In genomic region chr12:117367006-117367638, GRCh38 we compare ENCODE assay signal across 8 cellular contexts. TPM values are rescaled to one million over a fixed set of nuclear protein-coding genes. Genes with fewer than 3 reads are reported as not detected.
A peak's percentile ranks its signal among the peaks of the same experiment; 100 is the strongest.
DNase-seq lines count a peak whose midpoint lies in the region; ATAC-seq and TF ChIP-seq lines count a peak whose summit lies in the region.

No MANE protein-coding gene starts in this region.

- H3K9me3 Mint-ChIP-seq in activated naive CD4-positive, alpha-beta T cell treated with anti-CD3 and anti-CD28 coated beads for 36 hours, result peaks cover 8% of the 10 kb centered on the region
- peaks cover 14% of the 10 kb centered on the region for H3K9me3 Mint-ChIP-seq in glutamatergic neuron (ENCODE audit: unreplicated experiment)

- H2AFZ ChIP-seq in trophoblast cell (ENCODE audit: insufficient read depth, low read length, poor library complexity), result no peak overlapping the region

- H4K12ac ChIP-seq in trophoblast cell (ENCODE audit: low read depth, low read length), result no peak overlapping the region

- no peak overlapping the region for H3K9ac ChIP-seq in NT2/D1 (ENCODE audit: insufficient read length, low read depth)
- no peak overlapping the region for H3K9ac ChIP-seq in trophoblast cell (ENCODE audit: low read length)

- TF ChIP-seq CTCF in glutamatergic neuron (IDR thresholded peaks at IDR 0.05; ENCODE audit: partially characterized antibody, unreplicated experiment), result peak; percentile 96

- H3K79me1 ChIP-seq in trophoblast cell (ENCODE audit: low read length), result no peaks in the 10 kb centered on the region

- H3K27me3 Mint-ChIP-seq in activated naive CD4-positive, alpha-beta T cell treated with anti-CD3 and anti-CD28 coated beads for 36 hours (ENCODE audit: low read depth), result peaks cover 39% of the 10 kb centered on the region
- H3K27me3 Mint-ChIP-seq in glutamatergic neuron (ENCODE audit: unreplicated experiment), result peaks cover 18% of the 10 kb centered on the region

- H3K27me3 ChIP-seq in NT2/D1 (ENCODE audit: insufficient read depth, insufficient read length) (peaks cover 42% of the 10 kb centered on the region), trophoblast cell (ENCODE audit: insufficient read depth, low read length) (peaks cover 18% of the 10 kb centered on the region)

- TF ChIP-seq RAD21 in Ishikawa (IDR thresholded peaks at IDR 0.05; ENCODE audit: low read depth), result peak; percentile 89

- CTCF ChIA-PET in activated naive CD4-positive, alpha-beta T cell treated with anti-CD3 and anti-CD28 coated beads for 36 hours (lab: Charles Lee), result interaction anchor here (0.6 to 4.2 kb wide), 11 partner anchors 13 to 482 kb away, joined by 3 to 44 read pairs (median 3); no protein-coding TSS in a partner anchor

- no peak overlapping the region for H4K91ac ChIP-seq in trophoblast cell (ENCODE audit: low read depth, low read length)

- no peak overlapping the region for H3K14ac ChIP-seq in trophoblast cell (ENCODE audit: low read length)

- H3K4me1 Mint-ChIP-seq in activated naive CD4-positive, alpha-beta T cell treated with anti-CD3 and anti-CD28 coated beads for 36 hours (ENCODE audit: low read depth), result no peaks in the 10 kb centered on the region
- no peaks in the 10 kb centered on the region for H3K4me1 Mint-ChIP-seq in glutamatergic neuron (ENCODE audit: low read depth, unreplicated experiment)

- no peak overlapping the region for H3K4ac ChIP-seq in trophoblast cell (ENCODE audit: low read depth, low read length)

- H4K8ac ChIP-seq in trophoblast cell (ENCODE audit: low read depth, low read length), result no peak overlapping the region

- H2BK5ac ChIP-seq in trophoblast cell (ENCODE audit: low read depth, low read length, poor library complexity), result no peak overlapping the region

- DNase-seq in EL (peak; percentile 61), NT2/D1 (ENCODE audit: low read depth, low spot score) (peak; percentile 85), glutamatergic neuron (peak; percentile 84), trophoblast cell (peak; percentile 74 to 93)
- peak; percentile 77 for DNase-seq in activated naive CD4-positive, alpha-beta T cell treated with anti-CD3 and anti-CD28 coated beads for 36 hours

- H3K23ac ChIP-seq in trophoblast cell (ENCODE audit: low read length), result no peak overlapping the region

- H2BK12ac ChIP-seq in trophoblast cell (ENCODE audit: low read length), result no peak overlapping the region

- H3K79me2 ChIP-seq in trophoblast cell (ENCODE audit: control insufficient read depth, insufficient read depth, low read length, poor library complexity), result no peaks in the 10 kb centered on the region

- H3K4me3 ChIP-seq in NT2/D1 (ENCODE audit: insufficient read length, low read depth) (no peak overlapping the region), trophoblast cell (ENCODE audit: low read depth, low read length) (no peak overlapping the region)

- no peak overlapping the region for H3K4me3 Mint-ChIP-seq in activated naive CD4-positive, alpha-beta T cell treated with anti-CD3 and anti-CD28 coated beads for 36 hours
- no peak overlapping the region for H3K4me3 Mint-ChIP-seq in glutamatergic neuron (ENCODE audit: unreplicated experiment)

- TF ChIP-seq EP300 in Ishikawa (IDR thresholded peaks at IDR 0.05; ENCODE audit: borderline replicate concordance), result no peak

- H3K36me3 Mint-ChIP-seq in activated naive CD4-positive, alpha-beta T cell treated with anti-CD3 and anti-CD28 coated beads for 36 hours (ENCODE audit: low read depth), result no peaks in the 10 kb centered on the region
- H3K36me3 Mint-ChIP-seq in glutamatergic neuron (ENCODE audit: unreplicated experiment), result peaks cover 6% of the 10 kb centered on the region

- no peak overlapping the region for H3K27ac Mint-ChIP-seq in activated naive CD4-positive, alpha-beta T cell treated with anti-CD3 and anti-CD28 coated beads for 36 hours
- no peak overlapping the region for H3K27ac Mint-ChIP-seq in glutamatergic neuron (ENCODE audit: unreplicated experiment)

- H3K36me3 ChIP-seq in NT2/D1 (ENCODE audit: insufficient read depth, insufficient read length, low read length) (no peaks in the 10 kb centered on the region), trophoblast cell (ENCODE audit: control insufficient read depth in 1 of 2, insufficient read depth in 2 of 2, low read length in 2 of 2) (no peaks in the 10 kb centered on the region)

- H3K4me2 ChIP-seq in trophoblast cell (ENCODE audit: low read length), result no peak overlapping the region

- H3K4me1 ChIP-seq in NT2/D1 (ENCODE audit: insufficient read depth, insufficient read length) (no peaks in the 10 kb centered on the region), trophoblast cell (ENCODE audit: control insufficient read depth in 1 of 2, insufficient read depth in 2 of 2, low read length in 2 of 2) (no peaks in the 10 kb centered on the region)

- H2BK120ac ChIP-seq in trophoblast cell (ENCODE audit: insufficient read depth, low read length, poor library complexity), result no peak overlapping the region

- no peak overlapping the region for H3K27ac ChIP-seq in trophoblast cell (ENCODE audit: low read depth, low read length)

- intact Hi-C loops in activated naive CD4-positive, alpha-beta T cell treated with anti-CD3 and anti-CD28 coated beads for 36 hours (cut with micrococcal nuclease), result loop anchor here (1.0 to 5.0 kb wide), 5 partner anchors 131 to 490 kb away; no protein-coding TSS in a partner anchor

- H3K9me3 ChIP-seq in NT2/D1 (ENCODE audit: insufficient read depth, low read length), result no peaks in the 10 kb centered on the region
- H3K9me3 ChIP-seq in trophoblast cell (ENCODE audit: insufficient read depth, low read depth, low read length), result peaks cover 5% of the 10 kb centered on the region

- H3K18ac ChIP-seq in trophoblast cell (ENCODE audit: low read length), result no peak overlapping the region

- no CpG with 5 or more reads among the region's 12 CpGs for WGBS in trophoblast cell (ENCODE audit: extremely low coverage, insufficient coverage, insufficient read length)

- ATAC-seq in HG03354 (IDR thresholded peaks at IDR 0.05; ENCODE audit: poor library complexity, severe bottlenecking, unreplicated experiment) (no peak), HG03520 (IDR thresholded peaks at IDR 0.05; ENCODE audit: unreplicated experiment) (no peak)

- no peak overlapping the region for H2AK5ac ChIP-seq in trophoblast cell (ENCODE audit: low read length)

TF ChIP-seq in Ishikawa, 13 proteins besides CTCF, POLR2A, EP300 and RAD21:
- TF ChIP-seq CREB1 (IDR thresholded peaks at IDR 0.05; ENCODE audit: low read depth) (no peak), FOXM1 (IDR thresholded peaks at IDR 0.05; ENCODE audit: borderline replicate concordance, low read depth) (no peak), TEAD4 (IDR thresholded peaks at IDR 0.05) (no peak), ZBTB7A (IDR thresholded peaks at IDR 0.05; ENCODE audit: low read depth) (no peak), TAF1 (IDR thresholded peaks at IDR 0.05; ENCODE audit: low read depth) (no peak), CEBPB (IDR thresholded peaks at IDR 0.05) (no peak), TCF12 (IDR thresholded peaks at IDR 0.05; ENCODE audit: low read depth) (no peak), YY1 (IDR thresholded peaks at IDR 0.05; ENCODE audit: low read depth) (no peak), NFIC (IDR thresholded peaks at IDR 0.05) (no peak), EGR1 (IDR thresholded peaks at IDR 0.05) (no peak), USF1 (IDR thresholded peaks at IDR 0.05) (no peak)
- TF ChIP-seq, protein P1, sequence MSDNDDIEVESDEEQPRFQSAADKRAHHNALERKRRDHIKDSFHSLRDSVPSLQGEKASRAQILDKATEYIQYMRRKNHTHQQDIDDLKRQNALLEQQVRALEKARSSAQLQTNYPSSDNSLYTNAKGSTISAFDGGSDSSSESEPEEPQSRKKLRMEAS (IDR thresholded peaks at IDR 0.05), result no peak
- TF ChIP-seq, protein P2, sequence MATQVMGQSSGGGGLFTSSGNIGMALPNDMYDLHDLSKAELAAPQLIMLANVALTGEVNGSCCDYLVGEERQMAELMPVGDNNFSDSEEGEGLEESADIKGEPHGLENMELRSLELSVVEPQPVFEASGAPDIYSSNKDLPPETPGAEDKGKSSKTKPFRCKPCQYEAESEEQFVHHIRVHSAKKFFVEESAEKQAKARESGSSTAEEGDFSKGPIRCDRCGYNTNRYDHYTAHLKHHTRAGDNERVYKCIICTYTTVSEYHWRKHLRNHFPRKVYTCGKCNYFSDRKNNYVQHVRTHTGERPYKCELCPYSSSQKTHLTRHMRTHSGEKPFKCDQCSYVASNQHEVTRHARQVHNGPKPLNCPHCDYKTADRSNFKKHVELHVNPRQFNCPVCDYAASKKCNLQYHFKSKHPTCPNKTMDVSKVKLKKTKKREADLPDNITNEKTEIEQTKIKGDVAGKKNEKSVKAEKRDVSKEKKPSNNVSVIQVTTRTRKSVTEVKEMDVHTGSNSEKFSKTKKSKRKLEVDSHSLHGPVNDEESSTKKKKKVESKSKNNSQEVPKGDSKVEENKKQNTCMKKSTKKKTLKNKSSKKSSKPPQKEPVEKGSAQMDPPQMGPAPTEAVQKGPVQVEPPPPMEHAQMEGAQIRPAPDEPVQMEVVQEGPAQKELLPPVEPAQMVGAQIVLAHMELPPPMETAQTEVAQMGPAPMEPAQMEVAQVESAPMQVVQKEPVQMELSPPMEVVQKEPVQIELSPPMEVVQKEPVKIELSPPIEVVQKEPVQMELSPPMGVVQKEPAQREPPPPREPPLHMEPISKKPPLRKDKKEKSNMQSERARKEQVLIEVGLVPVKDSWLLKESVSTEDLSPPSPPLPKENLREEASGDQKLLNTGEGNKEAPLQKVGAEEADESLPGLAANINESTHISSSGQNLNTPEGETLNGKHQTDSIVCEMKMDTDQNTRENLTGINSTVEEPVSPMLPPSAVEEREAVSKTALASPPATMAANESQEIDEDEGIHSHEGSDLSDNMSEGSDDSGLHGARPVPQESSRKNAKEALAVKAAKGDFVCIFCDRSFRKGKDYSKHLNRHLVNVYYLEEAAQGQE (IDR thresholded peaks at IDR 0.05; ENCODE audit: low read depth), result no peak

RNA-seq across cellular contexts. Expression of gene NOS1, which starts 5.7 kb away (rescaled TPM):
- total RNA-seq in activated naive CD4-positive, alpha-beta T cell treated with anti-CD3 and anti-CD28 coated beads for 36 hours, result under 1 TPM in 1 of 2 experiments, not detected in 1; 0.02 TPM
- 0.96 TPM for total RNA-seq in glutamatergic neuron (ENCODE audit: unreplicated experiment)
- polyA plus RNA-seq in trophoblast cell (2013), result under 0.01 and 0.01 TPM in 2 replicates
